In genomic region chr4:127832585-127832984, GRCh38 we compare ENCODE assay signal across 12 cellular contexts. TPM values are rescaled to one million over a fixed set of nuclear protein-coding genes. Genes with fewer than 3 reads are reported as not detected.
DNase-seq lines count a peak whose midpoint lies in the region; ATAC-seq, FAIRE-seq and TF ChIP-seq lines count a peak whose summit lies in the region.
"Had no signal": no experiment of that assay in that cellular context is flagged by ENCODE, and none has a peak within 500 bp of the region (broad histone marks: within the 10 kb centered on the region; RNA-seq: fewer than 3 reads in every experiment).

No MANE protein-coding gene starts in this region.

- no peaks in the 10 kb centered on the region for H3K4me1 ChIP-seq in prostate gland (replicated peaks)
- no peaks in the 10 kb centered on the region for H3K4me1 ChIP-seq in tibial nerve
- H3K4me1 ChIP-seq: BE2C had no signal

- intact Hi-C loops in prostate gland (cut with DNase I), result no loop called here

- no peak overlapping the region for H3K4me3 ChIP-seq in prostate gland
- no peak overlapping the region for H3K4me3 ChIP-seq in tibial nerve

- ATAC-seq in GM18499 (IDR thresholded peaks at IDR 0.05; ENCODE audit: insufficient read depth, unreplicated experiment) (peak; percentile 44), GM21515 (IDR thresholded peaks at IDR 0.05; ENCODE audit: unreplicated experiment) (peak; percentile 69), HG03108 (IDR thresholded peaks at IDR 0.05; ENCODE audit: unreplicated experiment) (peak; percentile 47)

- WGBS in prostate gland, result 90% methylated on average over 4 of the region's 4 CpGs
- WGBS in tibial nerve, 2 donors, result 79 to 81% methylated on average over 4 of the region's 4 CpGs

- TF ChIP-seq EP300 in tibial nerve (IDR thresholded peaks at IDR 0.05), result no peak

- H3K36me3 ChIP-seq in prostate gland (no peaks in the 10 kb centered on the region), tibial nerve (peaks cover 0 to 7% (median 0%) of the 10 kb centered on the region in 3 donors)

- TF ChIP-seq CTCF in prostate gland (IDR thresholded peaks at IDR 0.05) (no peak), tibial nerve (IDR thresholded peaks at IDR 0.05) (no peak)

- TF ChIP-seq POLR2A in prostate gland (IDR thresholded peaks at IDR 0.05) (no peak), tibial nerve (IDR thresholded peaks at IDR 0.05) (no peak)

- peak; percentile 51 for DNase-seq in OCI-M1 (lab: John Stamatoyannopoulos, UW)
- DNase-seq in prostate gland (ENCODE audit: low spot score), result no peak
- DNase-seq in HTR-8/SVneo (ENCODE audit: insufficient read length, low spot score), result no peak
- DNase-seq in tibial nerve (ENCODE audit: low spot score in 2 of 2), result no peak
- DNase-seq in stimulated activated CD4-positive, alpha-beta T cell treated with anti-CD3 and anti-CD28 coated beads, Interleukin-4, amount 100 ng/mL, for 1 hour, result no peak
- DNase-seq: activated CD4-positive, alpha-beta T cell treated with anti-CD3 and anti-CD28 coated beads, Interleukin-2, amount 50 U/mL, for 1 hour; BE2C; occipital lobe had no signal

- H3K9me3 ChIP-seq in prostate gland (no peaks in the 10 kb centered on the region), tibial nerve (no peaks in the 10 kb centered on the region)
- H3K9me3 ChIP-seq: BE2C had no signal

- H3K27ac ChIP-seq in prostate gland (no peak overlapping the region), tibial nerve (no peak overlapping the region)

- no peak for FAIRE-seq in HTR-8/SVneo (lab: Jason Lieb, UNC)
- FAIRE-seq: islet of Langerhans had no signal

- H3K27me3 ChIP-seq in prostate gland (replicated peaks; ENCODE audit: insufficient read depth), result no peaks in the 10 kb centered on the region
- no peaks in the 10 kb centered on the region for H3K27me3 ChIP-seq in tibial nerve
- H3K27me3 ChIP-seq: BE2C had no signal

RNA-seq across cellular contexts. Expression of gene PLK4, which starts 48.1 kb away (rescaled TPM):
- total RNA-seq in prostate gland, result 10 to 100 TPM in 1 of 2 donors, 1 to 10 TPM in 1; 6.8 to 14.6 TPM
- 1 to 10 TPM in 1 of 4 donors, under 1 TPM in 3; 0.44 to 2.0 (median 0.76) TPM for total RNA-seq in tibial nerve

RNA-seq across cellular contexts. Expression of gene HSPA4L, which starts 50.5 kb away (rescaled TPM):
- total RNA-seq in prostate gland (10 to 100 TPM in 1 of 2 donors, 1 to 10 TPM in 1; 8.8 to 12.9 TPM), tibial nerve (1 to 10 TPM; 3.3 to 7.6 (median 5.3) TPM)
